In the genomic region with DNA sequence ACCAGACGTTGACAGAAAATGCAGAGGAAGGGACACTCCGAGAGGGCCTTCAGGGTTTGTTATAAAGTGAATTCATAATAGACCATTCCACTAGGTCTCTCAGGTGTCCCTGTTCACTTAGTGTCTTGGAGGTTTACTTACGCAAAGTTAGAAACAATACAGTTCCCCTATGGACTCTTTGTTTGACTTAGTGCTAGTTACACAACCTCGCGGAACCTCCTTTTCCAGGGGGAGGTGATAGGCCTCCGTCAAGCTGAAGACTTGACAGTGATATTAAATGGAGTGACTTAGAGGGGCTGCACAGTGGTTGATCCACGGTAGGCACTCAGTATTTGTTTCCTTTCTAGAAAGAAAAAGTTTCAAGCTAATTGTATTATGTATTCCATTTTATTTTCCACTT, we compare ENCODE assay signal across 1 cellular context.
TF ChIP-seq lines count a peak whose summit lies in the region.

No MANE protein-coding gene starts in this region.

TF ChIP-seq in HCT116, 20 proteins besides CTCF, POLR2A, EP300 and RAD21 (continued from another document):
- TF ChIP-seq, protein P1, sequence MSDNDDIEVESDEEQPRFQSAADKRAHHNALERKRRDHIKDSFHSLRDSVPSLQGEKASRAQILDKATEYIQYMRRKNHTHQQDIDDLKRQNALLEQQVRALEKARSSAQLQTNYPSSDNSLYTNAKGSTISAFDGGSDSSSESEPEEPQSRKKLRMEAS (IDR thresholded peaks at IDR 0.05), result no peak
